Comparison of ENCODE assay signal across 2 cellular contexts in the genomic region with DNA sequence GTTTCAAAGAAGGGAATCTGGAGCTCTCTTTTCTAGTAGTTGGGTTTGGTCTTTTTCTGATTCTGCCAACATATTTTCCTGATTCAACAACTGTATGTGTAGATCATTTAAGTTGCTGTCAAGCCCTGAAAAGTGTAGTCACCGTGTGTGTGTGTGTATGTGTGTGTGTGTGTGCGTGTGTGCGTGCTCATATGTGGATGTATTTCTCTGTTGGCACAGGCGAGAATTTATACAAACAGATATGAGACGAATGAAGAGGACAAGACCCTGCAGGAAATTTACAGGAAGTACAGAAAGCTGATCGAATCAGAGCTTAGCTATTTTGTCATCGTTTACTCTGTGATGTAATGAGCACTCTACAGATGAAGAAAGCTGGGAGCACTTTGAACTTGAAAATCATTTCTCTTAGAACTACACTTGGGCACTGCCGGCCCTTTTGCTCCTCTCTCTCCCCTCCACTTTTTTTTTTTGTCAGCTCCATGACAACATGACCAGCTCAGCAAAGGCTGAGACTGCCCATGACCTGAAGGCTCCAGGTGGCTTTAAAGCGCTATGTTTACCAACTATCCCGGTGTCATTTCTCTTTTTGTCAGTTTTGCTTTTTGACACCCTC.
A peak's percentile ranks its signal among the peaks of the same experiment; 100 is the strongest.
TF ChIP-seq lines count a peak whose summit lies in the region.

No MANE protein-coding gene starts in this region.

TF ChIP-seq in HEK293, 187 proteins besides CTCF, POLR2A, EP300 and RAD21:
- TF ChIP-seq ZFHX2 (tag by site-specific recombination; conservative IDR thresholded peaks at IDR 0.05) (no peak), ZNF747 (tag by site-specific recombination; IDR thresholded peaks at IDR 0.05) (no peak), ZNF560 (tag by site-specific recombination; IDR thresholded peaks at IDR 0.05; ENCODE audit: borderline replicate concordance) (no peak), KLF8 (tag by site-specific recombination; IDR thresholded peaks at IDR 0.05) (no peak), ZBTB21 (tag by site-specific recombination; IDR thresholded peaks at IDR 0.05) (peak; percentile 79; the same call in 1 of the 2 replicates), ZNF335 (tag by site-specific recombination; conservative IDR thresholded peaks at IDR 0.05) (0 out of 2 replicates have a peak, but pooled peaks have one; percentile 30), ZNF629 (tag by site-specific recombination; IDR thresholded peaks at IDR 0.05) (peak; percentile 61)
- TF ChIP-seq, protein P1, sequence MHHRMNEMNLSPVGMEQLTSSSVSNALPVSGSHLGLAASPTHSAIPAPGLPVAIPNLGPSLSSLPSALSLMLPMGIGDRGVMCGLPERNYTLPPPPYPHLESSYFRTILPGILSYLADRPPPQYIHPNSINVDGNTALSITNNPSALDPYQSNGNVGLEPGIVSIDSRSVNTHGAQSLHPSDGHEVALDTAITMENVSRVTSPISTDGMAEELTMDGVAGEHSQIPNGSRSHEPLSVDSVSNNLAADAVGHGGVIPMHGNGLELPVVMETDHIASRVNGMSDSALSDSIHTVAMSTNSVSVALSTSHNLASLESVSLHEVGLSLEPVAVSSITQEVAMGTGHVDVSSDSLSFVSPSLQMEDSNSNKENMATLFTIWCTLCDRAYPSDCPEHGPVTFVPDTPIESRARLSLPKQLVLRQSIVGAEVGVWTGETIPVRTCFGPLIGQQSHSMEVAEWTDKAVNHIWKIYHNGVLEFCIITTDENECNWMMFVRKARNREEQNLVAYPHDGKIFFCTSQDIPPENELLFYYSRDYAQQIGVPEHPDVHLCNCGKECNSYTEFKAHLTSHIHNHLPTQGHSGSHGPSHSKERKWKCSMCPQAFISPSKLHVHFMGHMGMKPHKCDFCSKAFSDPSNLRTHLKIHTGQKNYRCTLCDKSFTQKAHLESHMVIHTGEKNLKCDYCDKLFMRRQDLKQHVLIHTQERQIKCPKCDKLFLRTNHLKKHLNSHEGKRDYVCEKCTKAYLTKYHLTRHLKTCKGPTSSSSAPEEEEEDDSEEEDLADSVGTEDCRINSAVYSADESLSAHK (tag by site-specific recombination; IDR thresholded peaks at IDR 0.05) = no peak
- TF ChIP-seq, protein P2, sequence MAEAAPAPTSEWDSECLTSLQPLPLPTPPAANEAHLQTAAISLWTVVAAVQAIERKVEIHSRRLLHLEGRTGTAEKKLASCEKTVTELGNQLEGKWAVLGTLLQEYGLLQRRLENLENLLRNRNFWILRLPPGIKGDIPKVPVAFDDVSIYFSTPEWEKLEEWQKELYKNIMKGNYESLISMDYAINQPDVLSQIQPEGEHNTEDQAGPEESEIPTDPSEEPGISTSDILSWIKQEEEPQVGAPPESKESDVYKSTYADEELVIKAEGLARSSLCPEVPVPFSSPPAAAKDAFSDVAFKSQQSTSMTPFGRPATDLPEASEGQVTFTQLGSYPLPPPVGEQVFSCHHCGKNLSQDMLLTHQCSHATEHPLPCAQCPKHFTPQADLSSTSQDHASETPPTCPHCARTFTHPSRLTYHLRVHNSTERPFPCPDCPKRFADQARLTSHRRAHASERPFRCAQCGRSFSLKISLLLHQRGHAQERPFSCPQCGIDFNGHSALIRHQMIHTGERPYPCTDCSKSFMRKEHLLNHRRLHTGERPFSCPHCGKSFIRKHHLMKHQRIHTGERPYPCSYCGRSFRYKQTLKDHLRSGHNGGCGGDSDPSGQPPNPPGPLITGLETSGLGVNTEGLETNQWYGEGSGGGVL (tag by site-specific recombination; IDR thresholded peaks at IDR 0.05) = 0 out of 2 replicates have a peak, but pooled peaks have one; percentile 8
- TF ChIP-seq, protein P3, sequence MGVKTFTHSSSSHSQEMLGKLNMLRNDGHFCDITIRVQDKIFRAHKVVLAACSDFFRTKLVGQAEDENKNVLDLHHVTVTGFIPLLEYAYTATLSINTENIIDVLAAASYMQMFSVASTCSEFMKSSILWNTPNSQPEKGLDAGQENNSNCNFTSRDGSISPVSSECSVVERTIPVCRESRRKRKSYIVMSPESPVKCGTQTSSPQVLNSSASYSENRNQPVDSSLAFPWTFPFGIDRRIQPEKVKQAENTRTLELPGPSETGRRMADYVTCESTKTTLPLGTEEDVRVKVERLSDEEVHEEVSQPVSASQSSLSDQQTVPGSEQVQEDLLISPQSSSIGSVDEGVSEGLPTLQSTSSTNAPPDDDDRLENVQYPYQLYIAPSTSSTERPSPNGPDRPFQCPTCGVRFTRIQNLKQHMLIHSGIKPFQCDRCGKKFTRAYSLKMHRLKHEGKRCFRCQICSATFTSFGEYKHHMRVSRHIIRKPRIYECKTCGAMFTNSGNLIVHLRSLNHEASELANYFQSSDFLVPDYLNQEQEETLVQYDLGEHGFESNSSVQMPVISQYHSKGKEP (tag by site-specific recombination; IDR thresholded peaks at IDR 0.05) = no peak
TF ChIP-seq in HEK293: peak in this region for 4.

TF ChIP-seq in HepG2, 621 proteins besides CTCF, POLR2A, EP300 and RAD21 (continues in another document):
- no peak for TF ChIP-seq ZNF788 (CRISPR knock-in tag; IDR thresholded peaks at IDR 0.05; ENCODE audit: borderline replicate concordance)
- peak; percentile 65; the same call in 1 of the 2 replicates for TF ChIP-seq HOXA3 (CRISPR knock-in tag; IDR thresholded peaks at IDR 0.05)
- peak in 1 of 2 experiments; percentile 39; a peak in 1 of 4 replicates for TF ChIP-seq KLF16 (CRISPR knock-in tag; IDR thresholded peaks at IDR 0.05)
- peak; percentile 56 for TF ChIP-seq BCL6 (CRISPR knock-in tag; IDR thresholded peaks at IDR 0.05)
- TF ChIP-seq, protein P4, sequence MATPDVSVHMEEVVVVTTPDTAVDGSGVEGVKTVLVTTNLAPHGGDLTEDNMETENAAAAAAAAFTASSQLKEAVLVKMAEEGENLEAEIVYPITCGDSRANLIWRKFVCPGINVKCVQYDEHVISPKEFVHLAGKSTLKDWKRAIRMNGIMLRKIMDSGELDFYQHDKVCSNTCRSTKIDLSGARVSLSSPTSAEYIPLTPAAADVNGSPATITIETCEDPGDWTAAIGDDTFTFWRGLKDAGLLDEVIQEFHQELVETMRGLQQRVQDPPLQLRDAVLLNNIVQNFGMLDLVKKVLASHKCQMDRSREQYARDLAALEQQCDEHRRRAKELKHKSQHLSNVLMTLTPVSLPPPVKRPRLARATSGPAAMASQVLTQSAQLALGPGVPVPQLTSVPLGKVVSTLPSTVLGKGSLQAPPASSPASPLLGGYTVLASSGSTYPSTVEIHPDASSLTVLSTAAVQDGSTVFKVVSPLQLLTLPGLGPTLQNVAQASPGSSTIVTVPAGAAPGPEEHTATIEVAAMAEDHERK (CRISPR knock-in tag; IDR thresholded peaks at IDR 0.05; ENCODE audit: low read depth) = no peak
- TF ChIP-seq, protein P5, sequence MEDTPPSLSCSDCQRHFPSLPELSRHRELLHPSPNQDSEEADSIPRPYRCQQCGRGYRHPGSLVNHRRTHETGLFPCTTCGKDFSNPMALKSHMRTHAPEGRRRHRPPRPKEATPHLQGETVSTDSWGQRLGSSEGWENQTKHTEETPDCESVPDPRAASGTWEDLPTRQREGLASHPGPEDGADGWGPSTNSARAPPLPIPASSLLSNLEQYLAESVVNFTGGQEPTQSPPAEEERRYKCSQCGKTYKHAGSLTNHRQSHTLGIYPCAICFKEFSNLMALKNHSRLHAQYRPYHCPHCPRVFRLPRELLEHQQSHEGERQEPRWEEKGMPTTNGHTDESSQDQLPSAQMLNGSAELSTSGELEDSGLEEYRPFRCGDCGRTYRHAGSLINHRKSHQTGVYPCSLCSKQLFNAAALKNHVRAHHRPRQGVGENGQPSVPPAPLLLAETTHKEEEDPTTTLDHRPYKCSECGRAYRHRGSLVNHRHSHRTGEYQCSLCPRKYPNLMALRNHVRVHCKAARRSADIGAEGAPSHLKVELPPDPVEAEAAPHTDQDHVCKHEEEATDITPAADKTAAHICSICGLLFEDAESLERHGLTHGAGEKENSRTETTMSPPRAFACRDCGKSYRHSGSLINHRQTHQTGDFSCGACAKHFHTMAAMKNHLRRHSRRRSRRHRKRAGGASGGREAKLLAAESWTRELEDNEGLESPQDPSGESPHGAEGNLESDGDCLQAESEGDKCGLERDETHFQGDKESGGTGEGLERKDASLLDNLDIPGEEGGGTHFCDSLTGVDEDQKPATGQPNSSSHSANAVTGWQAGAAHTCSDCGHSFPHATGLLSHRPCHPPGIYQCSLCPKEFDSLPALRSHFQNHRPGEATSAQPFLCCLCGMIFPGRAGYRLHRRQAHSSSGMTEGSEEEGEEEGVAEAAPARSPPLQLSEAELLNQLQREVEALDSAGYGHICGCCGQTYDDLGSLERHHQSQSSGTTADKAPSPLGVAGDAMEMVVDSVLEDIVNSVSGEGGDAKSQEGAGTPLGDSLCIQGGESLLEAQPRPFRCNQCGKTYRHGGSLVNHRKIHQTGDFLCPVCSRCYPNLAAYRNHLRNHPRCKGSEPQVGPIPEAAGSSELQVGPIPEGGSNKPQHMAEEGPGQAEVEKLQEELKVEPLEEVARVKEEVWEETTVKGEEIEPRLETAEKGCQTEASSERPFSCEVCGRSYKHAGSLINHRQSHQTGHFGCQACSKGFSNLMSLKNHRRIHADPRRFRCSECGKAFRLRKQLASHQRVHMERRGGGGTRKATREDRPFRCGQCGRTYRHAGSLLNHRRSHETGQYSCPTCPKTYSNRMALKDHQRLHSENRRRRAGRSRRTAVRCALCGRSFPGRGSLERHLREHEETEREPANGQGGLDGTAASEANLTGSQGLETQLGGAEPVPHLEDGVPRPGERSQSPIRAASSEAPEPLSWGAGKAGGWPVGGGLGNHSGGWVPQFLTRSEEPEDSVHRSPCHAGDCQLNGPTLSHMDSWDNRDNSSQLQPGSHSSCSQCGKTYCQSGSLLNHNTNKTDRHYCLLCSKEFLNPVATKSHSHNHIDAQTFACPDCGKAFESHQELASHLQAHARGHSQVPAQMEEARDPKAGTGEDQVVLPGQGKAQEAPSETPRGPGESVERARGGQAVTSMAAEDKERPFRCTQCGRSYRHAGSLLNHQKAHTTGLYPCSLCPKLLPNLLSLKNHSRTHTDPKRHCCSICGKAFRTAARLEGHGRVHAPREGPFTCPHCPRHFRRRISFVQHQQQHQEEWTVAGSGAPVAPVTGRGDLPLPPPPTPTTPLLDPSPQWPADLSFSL (CRISPR knock-in tag; IDR thresholded peaks at IDR 0.05) = peak; percentile 60; the same call in 1 of the 2 replicates
- TF ChIP-seq, protein P6, sequence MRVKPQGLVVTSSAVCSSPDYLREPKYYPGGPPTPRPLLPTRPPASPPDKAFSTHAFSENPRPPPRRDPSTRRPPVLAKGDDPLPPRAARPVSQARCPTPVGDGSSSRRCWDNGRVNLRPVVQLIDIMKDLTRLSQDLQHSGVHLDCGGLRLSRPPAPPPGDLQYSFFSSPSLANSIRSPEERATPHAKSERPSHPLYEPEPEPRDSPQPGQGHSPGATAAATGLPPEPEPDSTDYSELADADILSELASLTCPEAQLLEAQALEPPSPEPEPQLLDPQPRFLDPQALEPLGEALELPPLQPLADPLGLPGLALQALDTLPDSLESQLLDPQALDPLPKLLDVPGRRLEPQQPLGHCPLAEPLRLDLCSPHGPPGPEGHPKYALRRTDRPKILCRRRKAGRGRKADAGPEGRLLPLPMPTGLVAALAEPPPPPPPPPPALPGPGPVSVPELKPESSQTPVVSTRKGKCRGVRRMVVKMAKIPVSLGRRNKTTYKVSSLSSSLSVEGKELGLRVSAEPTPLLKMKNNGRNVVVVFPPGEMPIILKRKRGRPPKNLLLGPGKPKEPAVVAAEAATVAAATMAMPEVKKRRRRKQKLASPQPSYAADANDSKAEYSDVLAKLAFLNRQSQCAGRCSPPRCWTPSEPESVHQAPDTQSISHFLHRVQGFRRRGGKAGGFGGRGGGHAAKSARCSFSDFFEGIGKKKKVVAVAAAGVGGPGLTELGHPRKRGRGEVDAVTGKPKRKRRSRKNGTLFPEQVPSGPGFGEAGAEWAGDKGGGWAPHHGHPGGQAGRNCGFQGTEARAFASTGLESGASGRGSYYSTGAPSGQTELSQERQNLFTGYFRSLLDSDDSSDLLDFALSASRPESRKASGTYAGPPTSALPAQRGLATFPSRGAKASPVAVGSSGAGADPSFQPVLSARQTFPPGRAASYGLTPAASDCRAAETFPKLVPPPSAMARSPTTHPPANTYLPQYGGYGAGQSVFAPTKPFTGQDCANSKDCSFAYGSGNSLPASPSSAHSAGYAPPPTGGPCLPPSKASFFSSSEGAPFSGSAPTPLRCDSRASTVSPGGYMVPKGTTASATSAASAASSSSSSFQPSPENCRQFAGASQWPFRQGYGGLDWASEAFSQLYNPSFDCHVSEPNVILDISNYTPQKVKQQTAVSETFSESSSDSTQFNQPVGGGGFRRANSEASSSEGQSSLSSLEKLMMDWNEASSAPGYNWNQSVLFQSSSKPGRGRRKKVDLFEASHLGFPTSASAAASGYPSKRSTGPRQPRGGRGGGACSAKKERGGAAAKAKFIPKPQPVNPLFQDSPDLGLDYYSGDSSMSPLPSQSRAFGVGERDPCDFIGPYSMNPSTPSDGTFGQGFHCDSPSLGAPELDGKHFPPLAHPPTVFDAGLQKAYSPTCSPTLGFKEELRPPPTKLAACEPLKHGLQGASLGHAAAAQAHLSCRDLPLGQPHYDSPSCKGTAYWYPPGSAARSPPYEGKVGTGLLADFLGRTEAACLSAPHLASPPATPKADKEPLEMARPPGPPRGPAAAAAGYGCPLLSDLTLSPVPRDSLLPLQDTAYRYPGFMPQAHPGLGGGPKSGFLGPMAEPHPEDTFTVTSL (CRISPR knock-in tag; IDR thresholded peaks at IDR 0.05; ENCODE audit: borderline replicate concordance) = 0 out of 2 replicates have a peak, but pooled peaks have one; percentile 63
- no peak for TF ChIP-seq FOXA1 (IDR thresholded peaks at IDR 0.05)
- no peak for TF ChIP-seq FOXA1 (CRISPR knock-in tag; IDR thresholded peaks at IDR 0.05)
- TF ChIP-seq HMG20A (CRISPR knock-in tag; IDR thresholded peaks at IDR 0.05; ENCODE audit: borderline replicate concordance) = peak; percentile 37; the same call in 1 of the 2 replicates
- TF ChIP-seq HDAC1 (CRISPR knock-in tag; IDR thresholded peaks at IDR 0.05) = 0 out of 2 replicates have a peak, but pooled peaks have one; percentile 34
- TF ChIP-seq ZBTB21 (CRISPR knock-in tag; IDR thresholded peaks at IDR 0.05) = peak; percentile 95
- peak; percentile 51 for TF ChIP-seq ELF3 (CRISPR knock-in tag; IDR thresholded peaks at IDR 0.05)
- peak; percentile 15; the same call in 1 of the 2 replicates for TF ChIP-seq ZFAT (CRISPR knock-in tag; conservative IDR thresholded peaks at IDR 0.05)
- TF ChIP-seq, protein P7, sequence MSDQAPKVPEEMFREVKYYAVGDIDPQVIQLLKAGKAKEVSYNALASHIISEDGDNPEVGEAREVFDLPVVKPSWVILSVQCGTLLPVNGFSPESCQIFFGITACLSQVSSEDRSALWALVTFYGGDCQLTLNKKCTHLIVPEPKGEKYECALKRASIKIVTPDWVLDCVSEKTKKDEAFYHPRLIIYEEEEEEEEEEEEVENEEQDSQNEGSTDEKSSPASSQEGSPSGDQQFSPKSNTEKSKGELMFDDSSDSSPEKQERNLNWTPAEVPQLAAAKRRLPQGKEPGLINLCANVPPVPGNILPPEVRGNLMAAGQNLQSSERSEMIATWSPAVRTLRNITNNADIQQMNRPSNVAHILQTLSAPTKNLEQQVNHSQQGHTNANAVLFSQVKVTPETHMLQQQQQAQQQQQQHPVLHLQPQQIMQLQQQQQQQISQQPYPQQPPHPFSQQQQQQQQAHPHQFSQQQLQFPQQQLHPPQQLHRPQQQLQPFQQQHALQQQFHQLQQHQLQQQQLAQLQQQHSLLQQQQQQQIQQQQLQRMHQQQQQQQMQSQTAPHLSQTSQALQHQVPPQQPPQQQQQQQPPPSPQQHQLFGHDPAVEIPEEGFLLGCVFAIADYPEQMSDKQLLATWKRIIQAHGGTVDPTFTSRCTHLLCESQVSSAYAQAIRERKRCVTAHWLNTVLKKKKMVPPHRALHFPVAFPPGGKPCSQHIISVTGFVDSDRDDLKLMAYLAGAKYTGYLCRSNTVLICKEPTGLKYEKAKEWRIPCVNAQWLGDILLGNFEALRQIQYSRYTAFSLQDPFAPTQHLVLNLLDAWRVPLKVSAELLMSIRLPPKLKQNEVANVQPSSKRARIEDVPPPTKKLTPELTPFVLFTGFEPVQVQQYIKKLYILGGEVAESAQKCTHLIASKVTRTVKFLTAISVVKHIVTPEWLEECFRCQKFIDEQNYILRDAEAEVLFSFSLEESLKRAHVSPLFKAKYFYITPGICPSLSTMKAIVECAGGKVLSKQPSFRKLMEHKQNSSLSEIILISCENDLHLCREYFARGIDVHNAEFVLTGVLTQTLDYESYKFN (CRISPR knock-in tag; conservative IDR thresholded peaks at IDR 0.05) = peak; percentile 46
